In the genomic region with DNA sequence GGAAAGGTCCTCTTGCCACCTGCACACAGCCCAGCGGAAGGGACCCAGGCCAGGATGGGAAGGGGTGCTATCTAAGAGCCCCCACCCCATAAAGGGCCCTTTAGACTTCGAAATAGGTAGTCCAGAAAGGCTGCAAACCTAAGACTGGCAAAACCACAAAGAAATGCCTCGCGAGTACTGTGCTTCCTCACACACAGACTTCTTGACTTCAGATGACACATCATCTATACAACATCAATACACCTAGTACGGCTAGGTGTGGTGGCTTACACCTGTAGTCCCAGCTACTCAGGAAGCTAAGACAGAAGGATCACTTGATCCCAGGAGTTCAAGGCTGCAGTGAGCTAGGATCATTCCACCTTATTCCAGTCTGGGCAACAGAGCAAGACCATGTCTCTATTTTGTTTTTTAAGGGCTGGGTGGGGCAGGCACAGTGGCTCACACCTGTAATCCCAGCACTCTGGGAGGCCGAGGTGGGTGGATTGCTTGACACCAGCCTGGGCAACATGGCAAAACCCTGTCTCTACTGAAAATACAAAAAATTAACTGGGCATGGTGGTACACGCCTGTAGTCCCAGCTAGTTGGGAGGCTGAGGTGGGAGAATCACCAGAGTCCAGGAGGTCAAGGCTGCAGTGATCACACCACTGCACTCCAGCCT, we compare ENCODE assay signal across 1 cellular context.
TF ChIP-seq lines count a peak whose summit lies in the region.

No MANE protein-coding gene starts in this region.

TF ChIP-seq in SK-N-SH treated with all-trans-retinoic acid at 6 μM for 48 hours, 23 proteins besides CTCF, POLR2A, EP300 and RAD21 (continued from another document):
- TF ChIP-seq, protein P1, sequence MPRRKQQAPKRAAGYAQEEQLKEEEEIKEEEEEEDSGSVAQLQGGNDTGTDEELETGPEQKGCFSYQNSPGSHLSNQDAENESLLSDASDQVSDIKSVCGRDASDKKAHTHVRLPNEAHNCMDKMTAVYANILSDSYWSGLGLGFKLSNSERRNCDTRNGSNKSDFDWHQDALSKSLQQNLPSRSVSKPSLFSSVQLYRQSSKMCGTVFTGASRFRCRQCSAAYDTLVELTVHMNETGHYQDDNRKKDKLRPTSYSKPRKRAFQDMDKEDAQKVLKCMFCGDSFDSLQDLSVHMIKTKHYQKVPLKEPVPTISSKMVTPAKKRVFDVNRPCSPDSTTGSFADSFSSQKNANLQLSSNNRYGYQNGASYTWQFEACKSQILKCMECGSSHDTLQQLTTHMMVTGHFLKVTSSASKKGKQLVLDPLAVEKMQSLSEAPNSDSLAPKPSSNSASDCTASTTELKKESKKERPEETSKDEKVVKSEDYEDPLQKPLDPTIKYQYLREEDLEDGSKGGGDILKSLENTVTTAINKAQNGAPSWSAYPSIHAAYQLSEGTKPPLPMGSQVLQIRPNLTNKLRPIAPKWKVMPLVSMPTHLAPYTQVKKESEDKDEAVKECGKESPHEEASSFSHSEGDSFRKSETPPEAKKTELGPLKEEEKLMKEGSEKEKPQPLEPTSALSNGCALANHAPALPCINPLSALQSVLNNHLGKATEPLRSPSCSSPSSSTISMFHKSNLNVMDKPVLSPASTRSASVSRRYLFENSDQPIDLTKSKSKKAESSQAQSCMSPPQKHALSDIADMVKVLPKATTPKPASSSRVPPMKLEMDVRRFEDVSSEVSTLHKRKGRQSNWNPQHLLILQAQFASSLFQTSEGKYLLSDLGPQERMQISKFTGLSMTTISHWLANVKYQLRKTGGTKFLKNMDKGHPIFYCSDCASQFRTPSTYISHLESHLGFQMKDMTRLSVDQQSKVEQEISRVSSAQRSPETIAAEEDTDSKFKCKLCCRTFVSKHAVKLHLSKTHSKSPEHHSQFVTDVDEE (CRISPR knock-in tag; IDR thresholded peaks at IDR 0.05), result no peak
- TF ChIP-seq CSDC2 (CRISPR knock-in tag; IDR thresholded peaks at IDR 0.05) (no peak), ISL1 (CRISPR knock-in tag; IDR thresholded peaks at IDR 0.05) (no peak), ZFP30 (CRISPR knock-in tag; IDR thresholded peaks at IDR 0.05) (no peak), ZNF70 (CRISPR knock-in tag; IDR thresholded peaks at IDR 0.05) (no peak), ESRRG (CRISPR knock-in tag; IDR thresholded peaks at IDR 0.05) (no peak), ZNF8 (CRISPR knock-in tag; IDR thresholded peaks at IDR 0.05) (no peak), OSR1 (CRISPR knock-in tag; IDR thresholded peaks at IDR 0.05) (no peak), ZFP3 (CRISPR knock-in tag; IDR thresholded peaks at IDR 0.05) (no peak), PPARA (CRISPR knock-in tag; IDR thresholded peaks at IDR 0.05; ENCODE audit: borderline replicate concordance) (no peak), SNAI2 (CRISPR knock-in tag; IDR thresholded peaks at IDR 0.05) (no peak), TOX (CRISPR knock-in tag; IDR thresholded peaks at IDR 0.05; ENCODE audit: borderline replicate concordance) (no peak), ZNF565 (CRISPR knock-in tag; conservative IDR thresholded peaks at IDR 0.05; ENCODE audit: low read depth) (no peak)
- TF ChIP-seq, protein P2, sequence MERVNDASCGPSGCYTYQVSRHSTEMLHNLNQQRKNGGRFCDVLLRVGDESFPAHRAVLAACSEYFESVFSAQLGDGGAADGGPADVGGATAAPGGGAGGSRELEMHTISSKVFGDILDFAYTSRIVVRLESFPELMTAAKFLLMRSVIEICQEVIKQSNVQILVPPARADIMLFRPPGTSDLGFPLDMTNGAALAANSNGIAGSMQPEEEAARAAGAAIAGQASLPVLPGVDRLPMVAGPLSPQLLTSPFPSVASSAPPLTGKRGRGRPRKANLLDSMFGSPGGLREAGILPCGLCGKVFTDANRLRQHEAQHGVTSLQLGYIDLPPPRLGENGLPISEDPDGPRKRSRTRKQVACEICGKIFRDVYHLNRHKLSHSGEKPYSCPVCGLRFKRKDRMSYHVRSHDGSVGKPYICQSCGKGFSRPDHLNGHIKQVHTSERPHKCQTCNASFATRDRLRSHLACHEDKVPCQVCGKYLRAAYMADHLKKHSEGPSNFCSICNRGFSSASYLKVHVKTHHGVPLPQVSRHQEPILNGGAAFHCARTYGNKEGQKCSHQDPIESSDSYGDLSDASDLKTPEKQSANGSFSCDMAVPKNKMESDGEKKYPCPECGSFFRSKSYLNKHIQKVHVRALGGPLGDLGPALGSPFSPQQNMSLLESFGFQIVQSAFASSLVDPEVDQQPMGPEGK (CRISPR knock-in tag; IDR thresholded peaks at IDR 0.05; ENCODE audit: borderline replicate concordance), result no peak
- TF ChIP-seq, protein P3, sequence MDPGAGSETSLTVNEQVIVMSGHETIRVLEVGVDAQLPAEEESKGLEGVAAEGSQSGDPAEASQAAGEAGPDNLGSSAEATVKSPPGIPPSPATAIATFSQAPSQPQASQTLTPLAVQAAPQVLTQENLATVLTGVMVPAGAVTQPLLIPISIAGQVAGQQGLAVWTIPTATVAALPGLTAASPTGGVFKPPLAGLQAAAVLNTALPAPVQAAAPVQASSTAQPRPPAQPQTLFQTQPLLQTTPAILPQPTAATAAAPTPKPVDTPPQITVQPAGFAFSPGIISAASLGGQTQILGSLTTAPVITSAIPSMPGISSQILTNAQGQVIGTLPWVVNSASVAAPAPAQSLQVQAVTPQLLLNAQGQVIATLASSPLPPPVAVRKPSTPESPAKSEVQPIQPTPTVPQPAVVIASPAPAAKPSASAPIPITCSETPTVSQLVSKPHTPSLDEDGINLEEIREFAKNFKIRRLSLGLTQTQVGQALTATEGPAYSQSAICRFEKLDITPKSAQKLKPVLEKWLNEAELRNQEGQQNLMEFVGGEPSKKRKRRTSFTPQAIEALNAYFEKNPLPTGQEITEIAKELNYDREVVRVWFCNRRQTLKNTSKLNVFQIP (CRISPR knock-in tag; IDR thresholded peaks at IDR 0.05; ENCODE audit: borderline replicate concordance, low read depth), result no peak
- TF ChIP-seq, protein P4, sequence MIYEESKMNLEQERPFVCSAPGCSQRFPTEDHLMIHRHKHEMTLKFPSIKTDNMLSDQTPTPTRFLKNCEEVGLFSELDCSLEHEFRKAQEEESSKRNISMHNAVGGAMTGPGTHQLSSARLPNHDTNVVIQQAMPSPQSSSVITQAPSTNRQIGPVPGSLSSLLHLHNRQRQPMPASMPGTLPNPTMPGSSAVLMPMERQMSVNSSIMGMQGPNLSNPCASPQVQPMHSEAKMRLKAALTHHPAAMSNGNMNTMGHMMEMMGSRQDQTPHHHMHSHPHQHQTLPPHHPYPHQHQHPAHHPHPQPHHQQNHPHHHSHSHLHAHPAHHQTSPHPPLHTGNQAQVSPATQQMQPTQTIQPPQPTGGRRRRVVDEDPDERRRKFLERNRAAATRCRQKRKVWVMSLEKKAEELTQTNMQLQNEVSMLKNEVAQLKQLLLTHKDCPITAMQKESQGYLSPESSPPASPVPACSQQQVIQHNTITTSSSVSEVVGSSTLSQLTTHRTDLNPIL (CRISPR knock-in tag; IDR thresholded peaks at IDR 0.05; ENCODE audit: low read depth), result no peak
